In the genomic region with DNA sequence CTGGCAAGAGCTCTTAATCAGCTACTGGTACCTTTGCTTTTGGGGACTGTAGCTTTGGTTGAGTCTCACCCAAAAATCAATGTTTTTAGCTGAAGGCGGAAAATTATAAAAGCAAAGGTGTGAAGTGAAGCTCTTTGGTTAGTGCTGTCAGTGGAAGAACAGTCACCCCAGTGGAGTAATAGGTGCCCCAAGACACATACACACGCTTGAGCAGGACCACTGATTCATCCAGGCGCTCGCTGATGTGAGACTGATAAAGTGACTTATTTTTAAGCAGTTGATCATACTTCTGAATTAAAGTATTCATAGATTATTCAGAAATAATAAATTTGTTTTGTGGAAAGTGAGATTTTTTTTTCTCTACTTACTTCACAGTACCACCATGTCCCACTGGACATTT, we compare ENCODE assay signal across 13 cellular contexts. TPM values are rescaled to one million over a fixed set of nuclear protein-coding genes. Genes with fewer than 3 reads are reported as not detected.
DNase-seq lines count a peak whose midpoint lies in the region; ATAC-seq and TF ChIP-seq lines count a peak whose summit lies in the region.
"Had no signal": no experiment of that assay in that cellular context is flagged by ENCODE, and none has a peak within 500 bp of the region (broad histone marks: within the 10 kb centered on the region; RNA-seq: fewer than 3 reads in every experiment).

No MANE protein-coding gene starts in this region.

- H3K36me3 Mint-ChIP-seq in Caco-2 (ENCODE audit: insufficient read depth, unreplicated experiment) (peaks cover 6% of the 10 kb centered on the region), progenitor cell of endocrine pancreas (ENCODE audit: insufficient read depth) (peaks cover 9% of the 10 kb centered on the region)
- H3K36me3 Mint-ChIP-seq: CD14-positive monocyte; CD8-positive, alpha-beta T cell had no signal

- H3K4me1 ChIP-seq in Caco-2, result peaks cover 42% of the 10 kb centered on the region
- peaks cover 31% of the 10 kb centered on the region for H3K4me1 ChIP-seq in RWPE2 (ENCODE audit: insufficient read depth, poor library complexity, severe bottlenecking)
- H3K4me1 ChIP-seq in gastroesophageal sphincter, result peaks cover 4 to 22% (median 11%) of the 10 kb centered on the region in 3 donors
- H3K4me1 ChIP-seq in breast epithelium, result peaks cover 0 to 4% of the 10 kb centered on the region in 2 donors

- POLR2A ChIA-PET in Caco-2 (lab: Charles Lee), result interaction anchor here (0.6 kb wide), 1 partner anchor 835 kb away, joined by 3 read pairs; no protein-coding TSS in a partner anchor

- H3K36me3 ChIP-seq in Caco-2 (ENCODE audit: control insufficient read depth, insufficient read depth, low read length) (no peaks in the 10 kb centered on the region), RWPE2 (ENCODE audit: low read depth) (no peaks in the 10 kb centered on the region), gastroesophageal sphincter (no peaks in the 10 kb centered on the region), breast epithelium (no peaks in the 10 kb centered on the region)

- TF ChIP-seq EP300 in gastroesophageal sphincter (IDR thresholded peaks at IDR 0.05), result no peak

- WGBS in gastroesophageal sphincter (ENCODE audit: low coverage in 1 of 2), 2 donors, result 93 to 100% methylated on average over 4 of the region's 4 CpGs

- 0 out of 2 replicates have a peak, but pooled peaks cover 2% of the 10 kb centered on the region for H3K9me3 ChIP-seq in Caco-2
- H3K9me3 ChIP-seq in RWPE2 (ENCODE audit: severe bottlenecking), result no peaks in the 10 kb centered on the region
- no peaks in the 10 kb centered on the region for H3K9me3 ChIP-seq in gastroesophageal sphincter
- H3K9me3 ChIP-seq in breast epithelium, result no peaks in the 10 kb centered on the region

- H3K27me3 ChIP-seq in Caco-2 (replicated peaks; ENCODE audit: control insufficient read depth, insufficient read depth, low read length) (no peaks in the 10 kb centered on the region), RWPE2 (ENCODE audit: insufficient read depth, poor library complexity, severe bottlenecking) (no peaks in the 10 kb centered on the region), gastroesophageal sphincter (no peaks in the 10 kb centered on the region), breast epithelium (no peaks in the 10 kb centered on the region)

- H3K4me1 Mint-ChIP-seq in Caco-2 (ENCODE audit: low read depth, unreplicated experiment) (peaks cover 22% of the 10 kb centered on the region), progenitor cell of endocrine pancreas (ENCODE audit: low read depth) (peaks cover 37% of the 10 kb centered on the region)

- ATAC-seq in RWPE2 (ENCODE audit: low read depth), result no peak
- ATAC-seq in gastroesophageal sphincter, result no peak
- ATAC-seq: CD8-positive, alpha-beta T cell; HCT116 had no signal

- CTCF ChIA-PET in Caco-2 (lab: Charles Lee), result no interaction called here

- intact Hi-C loops in Caco-2 (cut with micrococcal nuclease; ENCODE audit: unreplicated experiment) (no loop called here), breast epithelium (cut with DNase I; ENCODE audit: low total_unique reads) (no loop called here)

- BruUV-seq in Caco-2 (replicated peaks; lab: Mats Ljungman, UMichigan), result no TSS peak

- H3K27me3 Mint-ChIP-seq in Caco-2 (ENCODE audit: insufficient read depth, unreplicated experiment), result no peaks in the 10 kb centered on the region
- no peaks in the 10 kb centered on the region for H3K27me3 Mint-ChIP-seq in progenitor cell of endocrine pancreas

- H3K27ac ChIP-seq in RWPE2 (ENCODE audit: poor library complexity, severe bottlenecking) (peak overlapping the region; percentile 85), gastroesophageal sphincter (no peak overlapping the region), breast epithelium (no peak overlapping the region)
- H3K27ac ChIP-seq: GM23248 had no signal

- no peak for TF ChIP-seq CTCF in Caco-2 (IDR thresholded peaks at IDR 0.05; ENCODE audit: insufficient read depth in 1 of 2, low read depth in 1 of 2, low read length in 1 of 2, severe bottlenecking in 1 of 2, unreplicated experiment in 1 of 2)
- TF ChIP-seq CTCF in RWPE2 (IDR thresholded peaks at IDR 0.05; ENCODE audit: poor library complexity, severe bottlenecking), result no peak
- no peak for TF ChIP-seq CTCF in progenitor cell of endocrine pancreas (IDR thresholded peaks at IDR 0.05; ENCODE audit: unreplicated experiment)
- TF ChIP-seq CTCF in gastroesophageal sphincter (IDR thresholded peaks at IDR 0.05), result no peak
- no peak for TF ChIP-seq CTCF in breast epithelium (IDR thresholded peaks at IDR 0.05)

- H3K9me3 Mint-ChIP-seq in Caco-2 (ENCODE audit: unreplicated experiment) (no peaks in the 10 kb centered on the region), progenitor cell of endocrine pancreas (ENCODE audit: low read depth) (no peaks in the 10 kb centered on the region)
- H3K9me3 Mint-ChIP-seq: CD14-positive monocyte; CD8-positive, alpha-beta T cell had no signal

- H3K4me3 Mint-ChIP-seq in Caco-2 (ENCODE audit: unreplicated experiment), result no peak overlapping the region
- no peak overlapping the region for H3K4me3 Mint-ChIP-seq in progenitor cell of endocrine pancreas (ENCODE audit: low read depth)
- H3K4me3 Mint-ChIP-seq: CD8-positive, alpha-beta T cell had no signal

- no peak overlapping the region for H3K4me3 ChIP-seq in Caco-2 (ENCODE audit: low read depth, low read length)
- no peak overlapping the region for H3K4me3 ChIP-seq in RWPE2 (ENCODE audit: severe bottlenecking)
- H3K4me3 ChIP-seq in gastroesophageal sphincter, result no peak overlapping the region
- H3K4me3 ChIP-seq in breast epithelium, result no peak overlapping the region
- H3K4me3 ChIP-seq: GM23248 had no signal

- peak overlapping the region; percentile 89 for H3K27ac Mint-ChIP-seq in Caco-2 (ENCODE audit: unreplicated experiment)
- H3K27ac Mint-ChIP-seq in progenitor cell of endocrine pancreas, result peak overlapping the region; percentile 20
- H3K27ac Mint-ChIP-seq: CD14-positive monocyte; CD8-positive, alpha-beta T cell had no signal

- DNase-seq in Caco-2, result no peak
- DNase-seq in RWPE2 (ENCODE audit: low spot score), result no peak
- peak; percentile 71 for DNase-seq in kidney tubule cell (ENCODE audit: low spot score)
- DNase-seq in progenitor cell of endocrine pancreas (ENCODE audit: low spot score, unreplicated experiment), result no peak
- DNase-seq in erythroblast (lab: John Stamatoyannopoulos, UW), result no peak
- DNase-seq in occipital lobe (lab: John Stamatoyannopoulos, UW), result no peak
- no peak for DNase-seq in breast epithelium (ENCODE audit: low spot score in 2 of 2)
- DNase-seq: CD8-positive, alpha-beta T cell; COR-L47; GM23248 had no signal

- no peak for TF ChIP-seq POLR2A in erythroblast (IDR thresholded peaks at IDR 0.05; ENCODE audit: low read length)
- no peak for TF ChIP-seq POLR2A in gastroesophageal sphincter (IDR thresholded peaks at IDR 0.05)
- TF ChIP-seq POLR2A in breast epithelium (IDR thresholded peaks at IDR 0.05), result no peak

RNA-seq across cellular contexts. Expression of a gene that starts 37.1 kb away (rescaled TPM):
- total RNA-seq in Caco-2 (2022) (12.7 and 14.2 TPM in 2 replicates), progenitor cell of endocrine pancreas (26.4 and 27.9 TPM in 2 replicates), gastroesophageal sphincter (1 to 10 TPM; 3.3 to 9.4 (median 6.8) TPM), occipital lobe (61.8 TPM), breast epithelium (10 to 100 TPM in 1 of 3 donors, 1 to 10 TPM in 2; 1.6 to 10.2 (median 9.5) TPM)
- total RNA-seq: CD8-positive, alpha-beta T cell had no signal
